Comparison of ENCODE assay signal across 11 cellular contexts in genomic region chr2:65944213-65944612, GRCh38.
"Had no signal": no experiment of that assay in that cellular context is flagged by ENCODE, and none has a peak within 500 bp of the region (broad histone marks: within the 10 kb centered on the region; RNA-seq: fewer than 3 reads in every experiment).

No MANE protein-coding gene starts in this region.

- H3K36me3 ChIP-seq: HAP-1 had no signal

- H3K4me2 ChIP-seq: GM23338 had no signal

- DNase-seq: GM23248, GOT3, H7, H9, HCEC 1CT, HFFc6 had no signal

- H3K9ac ChIP-seq: GM23248 had no signal

- FAIRE-seq: H1, H54 had no signal

- H3K4me3 ChIP-seq: GM23248, GM23338, HAP-1 had no signal

- H3K9me3 ChIP-seq: HAP-1 had no signal

- H3K27ac ChIP-seq: GM23248 had no signal

- ATAC-seq: GM23338, HCT116 had no signal

- H2AFZ ChIP-seq: GM23248, GM23338 had no signal

- H3K4me1 ChIP-seq: HAP-1 had no signal
